1 cellular context compared by ENCODE assay signal in the genomic region with DNA sequence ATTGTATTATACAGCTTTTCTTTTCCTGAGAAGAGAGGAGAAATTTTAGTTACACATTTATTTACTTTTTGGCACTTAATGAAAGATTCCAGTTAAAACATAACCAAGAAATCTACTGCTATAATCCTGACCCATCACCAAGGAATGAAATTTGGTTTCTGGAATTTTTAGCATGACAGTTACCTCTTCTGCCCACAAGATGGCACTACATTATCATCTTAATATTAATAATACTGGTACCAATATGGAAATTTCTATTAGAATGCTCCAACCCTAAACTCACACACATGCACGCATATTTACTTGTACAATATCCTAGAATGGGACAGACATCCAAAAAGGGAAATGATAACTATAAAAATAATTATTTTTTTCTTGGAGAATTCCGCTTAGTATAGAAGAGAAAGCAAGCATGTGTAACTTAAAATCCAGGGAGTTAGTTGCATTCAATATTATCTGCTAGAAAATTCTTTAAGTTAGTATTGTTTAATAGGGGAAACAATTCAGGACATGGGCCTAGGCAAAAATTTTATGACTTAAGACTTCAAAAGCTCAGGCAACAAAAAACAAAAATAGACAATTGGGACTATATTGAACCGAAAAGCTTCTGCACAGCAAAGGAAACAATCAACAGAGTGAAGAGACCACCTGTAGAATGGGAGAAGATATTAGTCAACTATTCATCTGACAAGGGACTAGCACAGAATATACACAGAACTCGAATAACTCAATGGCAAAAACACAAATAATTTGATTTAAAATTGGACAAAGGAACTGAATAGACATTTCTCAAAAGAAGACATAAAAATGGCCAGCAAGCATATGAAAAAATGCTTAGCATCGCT.
TF ChIP-seq lines count a peak whose summit lies in the region.

No MANE protein-coding gene starts in this region.

TF ChIP-seq in neural cell, 6 proteins besides CTCF, POLR2A, EP300 and RAD21 (continued from another document):
- TF ChIP-seq, protein P1, sequence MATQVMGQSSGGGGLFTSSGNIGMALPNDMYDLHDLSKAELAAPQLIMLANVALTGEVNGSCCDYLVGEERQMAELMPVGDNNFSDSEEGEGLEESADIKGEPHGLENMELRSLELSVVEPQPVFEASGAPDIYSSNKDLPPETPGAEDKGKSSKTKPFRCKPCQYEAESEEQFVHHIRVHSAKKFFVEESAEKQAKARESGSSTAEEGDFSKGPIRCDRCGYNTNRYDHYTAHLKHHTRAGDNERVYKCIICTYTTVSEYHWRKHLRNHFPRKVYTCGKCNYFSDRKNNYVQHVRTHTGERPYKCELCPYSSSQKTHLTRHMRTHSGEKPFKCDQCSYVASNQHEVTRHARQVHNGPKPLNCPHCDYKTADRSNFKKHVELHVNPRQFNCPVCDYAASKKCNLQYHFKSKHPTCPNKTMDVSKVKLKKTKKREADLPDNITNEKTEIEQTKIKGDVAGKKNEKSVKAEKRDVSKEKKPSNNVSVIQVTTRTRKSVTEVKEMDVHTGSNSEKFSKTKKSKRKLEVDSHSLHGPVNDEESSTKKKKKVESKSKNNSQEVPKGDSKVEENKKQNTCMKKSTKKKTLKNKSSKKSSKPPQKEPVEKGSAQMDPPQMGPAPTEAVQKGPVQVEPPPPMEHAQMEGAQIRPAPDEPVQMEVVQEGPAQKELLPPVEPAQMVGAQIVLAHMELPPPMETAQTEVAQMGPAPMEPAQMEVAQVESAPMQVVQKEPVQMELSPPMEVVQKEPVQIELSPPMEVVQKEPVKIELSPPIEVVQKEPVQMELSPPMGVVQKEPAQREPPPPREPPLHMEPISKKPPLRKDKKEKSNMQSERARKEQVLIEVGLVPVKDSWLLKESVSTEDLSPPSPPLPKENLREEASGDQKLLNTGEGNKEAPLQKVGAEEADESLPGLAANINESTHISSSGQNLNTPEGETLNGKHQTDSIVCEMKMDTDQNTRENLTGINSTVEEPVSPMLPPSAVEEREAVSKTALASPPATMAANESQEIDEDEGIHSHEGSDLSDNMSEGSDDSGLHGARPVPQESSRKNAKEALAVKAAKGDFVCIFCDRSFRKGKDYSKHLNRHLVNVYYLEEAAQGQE (IDR thresholded peaks at IDR 0.05; ENCODE audit: borderline replicate concordance) = no peak
